26 cellular contexts compared by ENCODE assay signal in genomic region chr1:33025761-33026160, GRCh38. TPM values are rescaled to one million over a fixed set of nuclear protein-coding genes. Genes with fewer than 3 reads are reported as not detected.
DNase-seq lines count a peak whose midpoint lies in the region; ATAC-seq and TF ChIP-seq lines count a peak whose summit lies in the region.
"Had no signal": no experiment of that assay in that cellular context is flagged by ENCODE, and none has a peak within 500 bp of the region (broad histone marks: within the 10 kb centered on the region; RNA-seq: fewer than 3 reads in every experiment).

No MANE protein-coding gene starts in this region.

- peak overlapping the region; percentile 18; the same call in 1 of the 2 replicates for H3K4me2 ChIP-seq in KMS-11
- H3K4me2 ChIP-seq: SK-N-SH had no signal

- H3K27ac ChIP-seq in KMS-11, result peak overlapping the region; percentile 10; the same call in 1 of the 2 replicates
- H3K27ac ChIP-seq: coronary artery, foreskin keratinocyte, lower lobe of right lung, thoracic aorta, vagina had no signal

- peak overlapping the region; percentile 82 for H3K27ac Mint-ChIP-seq in activated CD8-positive, alpha-beta memory T cell treated with anti-CD3 and anti-CD28 coated beads, Interleukin-2, amount 10 ng/mL, durations not matched to agents 7 days and 5 days
- peak overlapping the region; percentile 84 for H3K27ac Mint-ChIP-seq in activated naive CD8-positive, alpha-beta T cell treated with anti-CD3 and anti-CD28 coated beads, Interleukin-2, amount 50 U/mL, for 24 hours
- no peak overlapping the region for H3K27ac Mint-ChIP-seq in stimulated activated effector memory CD8-positive, alpha-beta T cell treated with anti-CD3 and anti-CD28 coated beads, Interleukin-12 subunit alpha, Interleukin-12 subunit beta, amount 100 ng/mL, for 72 hours
- H3K27ac Mint-ChIP-seq: activated CD4-positive, alpha-beta T cell treated with anti-CD3 and anti-CD28 coated beads, Interleukin-2, amount 10 ng/mL, durations not matched to agents 7 days and 5 days; nephron progenitor cell had no signal

- no peak for DNase-seq in activated CD8-positive, alpha-beta memory T cell treated with anti-CD3 and anti-CD28 coated beads, Interleukin-2, amount 10 ng/mL, durations not matched to agents 7 days and 5 days
- no peak for DNase-seq in activated CD8-positive, alpha-beta memory T cell treated with anti-CD3 and anti-CD28 coated beads, Interleukin-2, amount 50 U/mL, for 4 hours
- no peak for DNase-seq in activated naive CD8-positive, alpha-beta T cell treated with anti-CD3 and anti-CD28 coated beads, Interleukin-2, amount 50 U/mL, for 24 hours
- no peak for DNase-seq in stimulated activated effector memory CD8-positive, alpha-beta T cell treated with anti-CD3 and anti-CD28 coated beads, Interleukin-12 subunit alpha, Interleukin-12 subunit beta, amount 100 ng/mL, for 72 hours (ENCODE audit: low spot score in 2 of 2)
- DNase-seq in stimulated activated CD4-positive, alpha-beta T cell treated with anti-CD3 and anti-CD28 coated beads, Interleukin-4, amount 100 ng/mL, for 24 hours, result no peak
- no peak for DNase-seq in C1 segment of cervical spinal cord (lab: John Stamatoyannopoulos, UW)
- no peak for DNase-seq in activated CD8-positive, alpha-beta memory T cell treated with anti-CD3 and anti-CD28 coated beads, Interleukin-2, amount 50 U/mL, for 48 hours
- DNase-seq: activated CD4-positive, alpha-beta T cell treated with anti-CD3 and anti-CD28 coated beads, Interleukin-2, amount 10 ng/mL, durations not matched to agents 7 days and 5 days; activated naive CD4-positive, alpha-beta T cell treated with anti-CD3 and anti-CD28 coated beads, Interleukin-2, amount 50 U/mL, for 16 hours; aorta; BE2C; DMS153; effector memory CD8-positive, alpha-beta T cell; foreskin keratinocyte; heart right ventricle; lower lobe of right lung; nephron progenitor cell; SK-N-SH; stimulated activated CD4-positive, alpha-beta T cell treated with anti-CD3 and anti-CD28 coated beads, Interleukin-12 subunit alpha, Interleukin-12 subunit beta, amount 100 ng/mL, for 4 hours; stimulated activated CD4-positive, alpha-beta T cell treated with anti-CD3 and anti-CD28 coated beads, Interleukin-4, amount 100 ng/mL, for 4 hours; stimulated activated naive CD4-positive, alpha-beta T cell had no signal

- no peak for TF ChIP-seq CTCF in KMS-11 (conservative IDR thresholded peaks at IDR 0.05; ENCODE audit: low read depth, low read length)

- no peaks in the 10 kb centered on the region for H3K27me3 Mint-ChIP-seq in activated CD8-positive, alpha-beta memory T cell treated with anti-CD3 and anti-CD28 coated beads, Interleukin-2, amount 10 ng/mL, durations not matched to agents 7 days and 5 days
- H3K27me3 Mint-ChIP-seq in activated naive CD8-positive, alpha-beta T cell treated with anti-CD3 and anti-CD28 coated beads, Interleukin-2, amount 50 U/mL, for 24 hours, result no peaks in the 10 kb centered on the region
- H3K27me3 Mint-ChIP-seq: activated CD4-positive, alpha-beta T cell treated with anti-CD3 and anti-CD28 coated beads, Interleukin-2, amount 10 ng/mL, durations not matched to agents 7 days and 5 days; effector memory CD8-positive, alpha-beta T cell had no signal

- peaks cover 21% of the 10 kb centered on the region for H4K20me1 ChIP-seq in KMS-11 (ENCODE audit: insufficient read depth)

- H3K36me3 ChIP-seq in KMS-11 (ENCODE audit: insufficient read depth), result peaks cover 15% of the 10 kb centered on the region; the same call in 1 of the 2 replicates

- H3K79me2 ChIP-seq in KMS-11 (ENCODE audit: insufficient read depth, low read depth), result peaks cover 74% of the 10 kb centered on the region

- peaks cover 64% of the 10 kb centered on the region for H3K4me1 ChIP-seq in KMS-11 (ENCODE audit: low read depth, poor library complexity, severe bottlenecking)
- H3K4me1 ChIP-seq: BE2C, foreskin keratinocyte had no signal

- H3K36me3 Mint-ChIP-seq in activated CD8-positive, alpha-beta memory T cell treated with anti-CD3 and anti-CD28 coated beads, Interleukin-2, amount 10 ng/mL, durations not matched to agents 7 days and 5 days, result peaks cover 54% of the 10 kb centered on the region
- H3K36me3 Mint-ChIP-seq in activated naive CD8-positive, alpha-beta T cell treated with anti-CD3 and anti-CD28 coated beads, Interleukin-2, amount 50 U/mL, for 24 hours (ENCODE audit: low read depth), result peaks cover 76% of the 10 kb centered on the region
- H3K36me3 Mint-ChIP-seq in stimulated activated effector memory CD8-positive, alpha-beta T cell treated with anti-CD3 and anti-CD28 coated beads, Interleukin-12 subunit alpha, Interleukin-12 subunit beta, amount 100 ng/mL, for 72 hours, result peaks cover 87% of the 10 kb centered on the region

- no peak overlapping the region for H3K9ac ChIP-seq in KMS-11
- H3K9ac ChIP-seq: SK-N-SH had no signal

- no peak overlapping the region for H3K4me3 Mint-ChIP-seq in activated CD8-positive, alpha-beta memory T cell treated with anti-CD3 and anti-CD28 coated beads, Interleukin-2, amount 10 ng/mL, durations not matched to agents 7 days and 5 days
- no peak overlapping the region for H3K4me3 Mint-ChIP-seq in activated naive CD8-positive, alpha-beta T cell treated with anti-CD3 and anti-CD28 coated beads, Interleukin-2, amount 50 U/mL, for 24 hours
- peak overlapping the region; percentile 41 for H3K4me3 Mint-ChIP-seq in stimulated activated effector memory CD8-positive, alpha-beta T cell treated with anti-CD3 and anti-CD28 coated beads, Interleukin-12 subunit alpha, Interleukin-12 subunit beta, amount 100 ng/mL, for 72 hours
- H3K4me3 Mint-ChIP-seq: activated CD4-positive, alpha-beta T cell treated with anti-CD3 and anti-CD28 coated beads, Interleukin-2, amount 10 ng/mL, durations not matched to agents 7 days and 5 days; effector memory CD8-positive, alpha-beta T cell; nephron progenitor cell had no signal

- H3K27me3 ChIP-seq in KMS-11 (ENCODE audit: insufficient read depth, low read depth), result no peaks in the 10 kb centered on the region
- H3K27me3 ChIP-seq: BE2C, foreskin keratinocyte, heart right ventricle, vagina had no signal

- no peak for ATAC-seq in activated CD8-positive, alpha-beta memory T cell treated with anti-CD3 and anti-CD28 coated beads, Interleukin-2, amount 10 ng/mL, durations not matched to agents 7 days and 5 days
- ATAC-seq in activated naive CD8-positive, alpha-beta T cell treated with anti-CD3 and anti-CD28 coated beads, Interleukin-2, amount 50 U/mL, for 24 hours, result no peak
- no peak for ATAC-seq in stimulated activated effector memory CD8-positive, alpha-beta T cell treated with anti-CD3 and anti-CD28 coated beads, Interleukin-12 subunit alpha, Interleukin-12 subunit beta, amount 100 ng/mL, for 72 hours
- ATAC-seq: foreskin keratinocyte, heart right ventricle, lower lobe of right lung, sciatic nerve had no signal

- H2AFZ ChIP-seq in KMS-11 (ENCODE audit: low read depth), result no peak overlapping the region

- H3K4me1 Mint-ChIP-seq in activated CD8-positive, alpha-beta memory T cell treated with anti-CD3 and anti-CD28 coated beads, Interleukin-2, amount 10 ng/mL, durations not matched to agents 7 days and 5 days, result peaks cover 69% of the 10 kb centered on the region
- peaks cover 62% of the 10 kb centered on the region for H3K4me1 Mint-ChIP-seq in activated naive CD8-positive, alpha-beta T cell treated with anti-CD3 and anti-CD28 coated beads, Interleukin-2, amount 50 U/mL, for 24 hours
- H3K4me1 Mint-ChIP-seq in stimulated activated effector memory CD8-positive, alpha-beta T cell treated with anti-CD3 and anti-CD28 coated beads, Interleukin-12 subunit alpha, Interleukin-12 subunit beta, amount 100 ng/mL, for 72 hours, result peaks cover 45% of the 10 kb centered on the region

- H3K9me3 Mint-ChIP-seq in activated CD8-positive, alpha-beta memory T cell treated with anti-CD3 and anti-CD28 coated beads, Interleukin-2, amount 10 ng/mL, durations not matched to agents 7 days and 5 days (ENCODE audit: low read depth), result no peaks in the 10 kb centered on the region
- no peaks in the 10 kb centered on the region for H3K9me3 Mint-ChIP-seq in activated naive CD8-positive, alpha-beta T cell treated with anti-CD3 and anti-CD28 coated beads, Interleukin-2, amount 50 U/mL, for 24 hours
- H3K9me3 Mint-ChIP-seq in stimulated activated effector memory CD8-positive, alpha-beta T cell treated with anti-CD3 and anti-CD28 coated beads, Interleukin-12 subunit alpha, Interleukin-12 subunit beta, amount 100 ng/mL, for 72 hours, result no peaks in the 10 kb centered on the region
- H3K9me3 Mint-ChIP-seq: activated CD4-positive, alpha-beta T cell treated with anti-CD3 and anti-CD28 coated beads, Interleukin-2, amount 10 ng/mL, durations not matched to agents 7 days and 5 days; effector memory CD8-positive, alpha-beta T cell; nephron progenitor cell had no signal

- CTCF ChIA-PET in activated CD8-positive, alpha-beta memory T cell treated with anti-CD3 and anti-CD28 coated beads, Interleukin-2, amount 10 ng/mL, durations not matched to agents 7 days and 5 days (lab: Charles Lee), result interaction anchor here (0.5 to 2.7 kb wide), 5 partner anchors 9 to 128 kb away, joined by 3 to 9 read pairs (median 3); no protein-coding TSS in a partner anchor

- H3K4me3 ChIP-seq in KMS-11 (IDR thresholded peaks at IDR 0.05; ENCODE audit: insufficient read depth, low read depth, low read length), result no peak overlapping the region
- H3K4me3 ChIP-seq: coronary artery, heart right ventricle, lower lobe of right lung, thoracic aorta, vagina had no signal

RNA-seq across cellular contexts. Expression of gene AK2, which starts 10.9 kb away (rescaled TPM):
- total RNA-seq in activated CD8-positive, alpha-beta memory T cell treated with anti-CD3 and anti-CD28 coated beads, Interleukin-2, amount 10 ng/mL, durations not matched to agents 7 days and 5 days, result 100 to 1,000 TPM; 218 to 279 TPM

RNA-seq across cellular contexts. Expression of gene AZIN2, which starts 55.2 kb away (rescaled TPM):
- 10 to 100 TPM in 1 of 2 experiments, 1 to 10 TPM in 1; 7.8 to 19.4 TPM for total RNA-seq in activated CD8-positive, alpha-beta memory T cell treated with anti-CD3 and anti-CD28 coated beads, Interleukin-2, amount 10 ng/mL, durations not matched to agents 7 days and 5 days
